ENCODE assay signal across 1 cellular context in genomic region chr6:159973951-159974350, GRCh38.
A peak's percentile ranks its signal among the peaks of the same experiment; 100 is the strongest.
TF ChIP-seq lines count a peak whose summit lies in the region.

No MANE protein-coding gene starts in this region.

TF ChIP-seq in K562, 482 proteins besides CTCF, POLR2A, EP300 and RAD21 (continued from another document and continues in another):
- TF ChIP-seq ZNF318 (IDR thresholded peaks at IDR 0.05; ENCODE audit: borderline replicate concordance in 1 of 2, low read depth in 1 of 2) = peak in 1 of 2 experiments; percentile 69; a peak in 1 of 4 replicates
- peak in 1 of 2 experiments; percentile 49; a peak in 1 of 4 replicates for TF ChIP-seq MLLT1 (IDR thresholded peaks at IDR 0.05)
- no peak for TF ChIP-seq MCM2 (IDR thresholded peaks at IDR 0.05; ENCODE audit: low read depth)
- TF ChIP-seq E2F4 (CRISPR knock-in tag; IDR thresholded peaks at IDR 0.05; ENCODE audit: low read depth) = no peak
- TF ChIP-seq ARID3A (IDR thresholded peaks at IDR 0.05; ENCODE audit: borderline replicate concordance, low read depth, low read length) = no peak
- TF ChIP-seq MEIS2 (IDR thresholded peaks at IDR 0.05; ENCODE audit: partially characterized antibody) = peak; percentile 96
- no peak for TF ChIP-seq ZNF398 (CRISPR knock-in tag; IDR thresholded peaks at IDR 0.05)
- no peak for TF ChIP-seq SMC3 (conservative IDR thresholded peaks at IDR 0.05; ENCODE audit: insufficient read depth, low read depth, low read length)
- no peak for TF ChIP-seq SREBF1 (IDR thresholded peaks at IDR 0.05; ENCODE audit: borderline replicate concordance, low read depth, low read length)
- no peak for TF ChIP-seq RFX1 (IDR thresholded peaks at IDR 0.05)
- peak; percentile 99 for TF ChIP-seq CEBPB (tag; IDR thresholded peaks at IDR 0.05)
- no peak for TF ChIP-seq ATF1 (CRISPR knock-in tag; IDR thresholded peaks at IDR 0.05)
- TF ChIP-seq ATF1 (tag; IDR thresholded peaks at IDR 0.05) = peak; percentile 23; the same call in 1 of the 2 replicates
- no peak for TF ChIP-seq TGIF2 (CRISPR knock-in tag; IDR thresholded peaks at IDR 0.05)
- no peak for TF ChIP-seq ETS1 (conservative IDR thresholded peaks at IDR 0.05; ENCODE audit: control insufficient read depth, low read depth, low read length)
- no peak for TF ChIP-seq CLOCK (CRISPR knock-in tag; IDR thresholded peaks at IDR 0.05; ENCODE audit: borderline replicate concordance)
- peak; percentile 58 for TF ChIP-seq HMBOX1 (IDR thresholded peaks at IDR 0.05)
- TF ChIP-seq FOXP1 (CRISPR knock-in tag; IDR thresholded peaks at IDR 0.05) = no peak
- peak; percentile 61; the same call in 1 of the 2 replicates for TF ChIP-seq TRIM28 (IDR thresholded peaks at IDR 0.05)
- TF ChIP-seq ARNT (IDR thresholded peaks at IDR 0.05) = peak in 1 of 2 experiments; percentile 15; a peak in 1 of 4 replicates
- no peak for TF ChIP-seq HNRNPK (IDR thresholded peaks at IDR 0.05; ENCODE audit: low read depth, low read length, poor library complexity, severe bottlenecking)
- TF ChIP-seq EGR1 (conservative IDR thresholded peaks at IDR 0.05) = peak; percentile 54
- TF ChIP-seq RAD51 (IDR thresholded peaks at IDR 0.05; ENCODE audit: borderline replicate concordance, low read depth) = no peak
- no peak for TF ChIP-seq USF2 (CRISPR knock-in tag; IDR thresholded peaks at IDR 0.05)
- TF ChIP-seq KLF1 (tag; IDR thresholded peaks at IDR 0.05) = no peak
- TF ChIP-seq KDM1A (IDR thresholded peaks at IDR 0.05) = peak; percentile 73 to 84
- peak; percentile 59; the same call in 1 of the 2 replicates for TF ChIP-seq MTA1 (IDR thresholded peaks at IDR 0.05; ENCODE audit: borderline replicate concordance)
- no peak for TF ChIP-seq SREBF2 (CRISPR knock-in tag; IDR thresholded peaks at IDR 0.05)
- no peak for TF ChIP-seq RB1 (IDR thresholded peaks at IDR 0.05; ENCODE audit: low read depth)
- TF ChIP-seq TCF7 (IDR thresholded peaks at IDR 0.05; ENCODE audit: borderline replicate concordance) = peak; percentile 83; the same call in 1 of the 2 replicates
- TF ChIP-seq DPF2 (IDR thresholded peaks at IDR 0.05) = peak; percentile 96
- no peak for TF ChIP-seq ZNF174 (CRISPR knock-in tag; IDR thresholded peaks at IDR 0.05)
- no peak for TF ChIP-seq BRD4 (IDR thresholded peaks at IDR 0.05)
- no peak for TF ChIP-seq EWSR1 (IDR thresholded peaks at IDR 0.05; ENCODE audit: borderline replicate concordance, low read depth, partially characterized antibody)
- no peak for TF ChIP-seq CCNT2 (IDR thresholded peaks at IDR 0.05; ENCODE audit: borderline replicate concordance, extremely low read depth, insufficient read length, low read depth, low read length)
- no peak for TF ChIP-seq NFIX (CRISPR knock-in tag; IDR thresholded peaks at IDR 0.05; ENCODE audit: low read depth)
- TF ChIP-seq TCF7L2 (IDR thresholded peaks at IDR 0.05; ENCODE audit: low read depth, low read length) = no peak
- TF ChIP-seq CHD4 (IDR thresholded peaks at IDR 0.05; ENCODE audit: insufficient read depth, insufficient replicate concordance, low read depth, low read length, poor library complexity, severe bottlenecking) = peak; percentile 22
